In genomic region chr9:136602193-136602885, GRCh38 we compare ENCODE assay signal across 1 cellular context.
TF ChIP-seq lines count a peak whose summit lies in the region.

No MANE protein-coding gene starts in this region.

TF ChIP-seq in H1, 55 proteins besides CTCF, POLR2A, EP300 and RAD21:
- TF ChIP-seq RFX5 (IDR thresholded peaks at IDR 0.05; ENCODE audit: borderline replicate concordance, low read depth, low read length) = no peak
- TF ChIP-seq GABPA (IDR thresholded peaks at IDR 0.05; ENCODE audit: borderline replicate concordance, insufficient read depth, low read length) = no peak
- no peak for TF ChIP-seq SP1 (IDR thresholded peaks at IDR 0.05; ENCODE audit: low read depth, low read length)
- no peak for TF ChIP-seq CHD7 (IDR thresholded peaks at IDR 0.05; ENCODE audit: insufficient replicate concordance, low read length)
- TF ChIP-seq MAX (IDR thresholded peaks at IDR 0.05) = no peak
- no peak for TF ChIP-seq TAF7 (optimal IDR thresholded peaks at IDR 0.05; ENCODE audit: borderline replicate concordance, low read depth, low read length)
- no peak for TF ChIP-seq YY1 (IDR thresholded peaks at IDR 0.05; ENCODE audit: low read depth, low read length)
- TF ChIP-seq GTF2F1 (IDR thresholded peaks at IDR 0.05; ENCODE audit: borderline replicate concordance, low read depth, low read length) = no peak
- no peak for TF ChIP-seq RXRA (IDR thresholded peaks at IDR 0.05; ENCODE audit: insufficient read depth, low read depth, low read length)
- no peak for TF ChIP-seq BCL11A (IDR thresholded peaks at IDR 0.05; ENCODE audit: low read depth in 2 of 2, low read length in 2 of 2)
- no peak for TF ChIP-seq RNF2 (IDR thresholded peaks at IDR 0.05; ENCODE audit: borderline replicate concordance, low read depth, low read length, missing control alignments, poor library complexity, severe bottlenecking)
- TF ChIP-seq RBBP5 (IDR thresholded peaks at IDR 0.05; ENCODE audit: borderline replicate concordance, low read depth, low read length) = no peak
- no peak for TF ChIP-seq ZNF274 (IDR thresholded peaks at IDR 0.05; ENCODE audit: borderline replicate concordance, extremely low read depth, low read length)
